Comparison of ENCODE assay signal across 16 cellular contexts in the genomic region with DNA sequence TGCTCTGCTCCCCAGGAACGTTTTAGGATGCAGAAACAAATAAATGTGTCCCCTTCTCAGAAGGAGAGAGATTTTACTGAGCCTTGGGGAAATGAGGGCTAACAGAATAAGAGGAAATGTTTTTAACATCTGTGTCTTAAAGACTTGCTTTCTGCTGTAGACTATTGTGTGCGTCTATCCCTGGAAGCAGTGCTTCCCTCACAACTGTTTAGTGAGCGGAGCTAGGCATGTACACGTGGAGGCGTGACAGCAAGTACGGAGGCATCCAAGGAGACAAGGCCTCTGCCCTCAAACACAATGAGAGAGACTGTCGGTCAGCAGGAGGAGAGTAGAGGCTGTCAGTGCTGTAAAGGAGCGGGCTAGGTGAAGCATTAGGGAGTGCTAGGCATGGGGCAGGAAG.
A peak's percentile ranks its signal among the peaks of the same experiment; 100 is the strongest.
DNase-seq lines count a peak whose midpoint lies in the region; ATAC-seq and TF ChIP-seq lines count a peak whose summit lies in the region.
"Had no signal": no experiment of that assay in that cellular context is flagged by ENCODE, and none has a peak within 500 bp of the region (broad histone marks: within the 10 kb centered on the region; RNA-seq: fewer than 3 reads in every experiment).

No MANE protein-coding gene starts in this region.

- peaks cover 5% of the 10 kb centered on the region for H3K27me3 Mint-ChIP-seq in nephron progenitor cell (ENCODE audit: low read depth, poor library complexity)

- H3K27ac ChIP-seq in cingulate gyrus (ENCODE audit: low read depth, low read length) (peak overlapping the region; percentile 98), substantia nigra (ENCODE audit: low read depth, low read length, poor library complexity, severe bottlenecking) (peak overlapping the region; percentile 99)
- H3K27ac ChIP-seq: 22Rv1 had no signal

- peak overlapping the region; percentile 87 for H3K27ac Mint-ChIP-seq in nephron progenitor cell

- DNase-seq in activated CD8-positive, alpha-beta memory T cell treated with anti-CD3 and anti-CD28 coated beads, Interleukin-2, amount 50 U/mL, for 48 hours, result peak; percentile 25
- no peak for DNase-seq in activated CD8-positive, alpha-beta memory T cell treated with anti-CD3 and anti-CD28 coated beads, Interleukin-2, amount 50 U/mL, for 4 hours
- DNase-seq in nephron progenitor cell (no peak), substantia nigra (lab: John Stamatoyannopoulos, UW) (no peak), GM20000 (ENCODE audit: low spot score) (no peak), foreskin melanocyte (no peak)
- DNase-seq: DMS79, NCI-H1105, NCI-H1694, NCI-H748 treated with DMSO at 0.1 percent for 48 hours, OCI-M1, SHP77 had no signal

- peaks cover 55% of the 10 kb centered on the region for H3K4me1 Mint-ChIP-seq in nephron progenitor cell
- H3K4me1 Mint-ChIP-seq: CD14-positive monocyte had no signal

- H3K4me3 Mint-ChIP-seq in nephron progenitor cell, result peak overlapping the region; percentile 2
- H3K4me3 Mint-ChIP-seq: CD14-positive monocyte had no signal

- no peak for ATAC-seq in HG03108 (IDR thresholded peaks at IDR 0.05; ENCODE audit: unreplicated experiment)

- TF ChIP-seq CTCF in nephron progenitor cell (IDR thresholded peaks at IDR 0.05) (no peak), GM20000 (IDR thresholded peaks at IDR 0.05; ENCODE audit: extremely low read depth, missing control alignments) (no peak)

- no peaks in the 10 kb centered on the region for H3K9me3 Mint-ChIP-seq in nephron progenitor cell

- H3K36me3 Mint-ChIP-seq in nephron progenitor cell (ENCODE audit: low read depth), result peaks cover 21% of the 10 kb centered on the region
